ENCODE assay signal across 13 cellular contexts in the genomic region with DNA sequence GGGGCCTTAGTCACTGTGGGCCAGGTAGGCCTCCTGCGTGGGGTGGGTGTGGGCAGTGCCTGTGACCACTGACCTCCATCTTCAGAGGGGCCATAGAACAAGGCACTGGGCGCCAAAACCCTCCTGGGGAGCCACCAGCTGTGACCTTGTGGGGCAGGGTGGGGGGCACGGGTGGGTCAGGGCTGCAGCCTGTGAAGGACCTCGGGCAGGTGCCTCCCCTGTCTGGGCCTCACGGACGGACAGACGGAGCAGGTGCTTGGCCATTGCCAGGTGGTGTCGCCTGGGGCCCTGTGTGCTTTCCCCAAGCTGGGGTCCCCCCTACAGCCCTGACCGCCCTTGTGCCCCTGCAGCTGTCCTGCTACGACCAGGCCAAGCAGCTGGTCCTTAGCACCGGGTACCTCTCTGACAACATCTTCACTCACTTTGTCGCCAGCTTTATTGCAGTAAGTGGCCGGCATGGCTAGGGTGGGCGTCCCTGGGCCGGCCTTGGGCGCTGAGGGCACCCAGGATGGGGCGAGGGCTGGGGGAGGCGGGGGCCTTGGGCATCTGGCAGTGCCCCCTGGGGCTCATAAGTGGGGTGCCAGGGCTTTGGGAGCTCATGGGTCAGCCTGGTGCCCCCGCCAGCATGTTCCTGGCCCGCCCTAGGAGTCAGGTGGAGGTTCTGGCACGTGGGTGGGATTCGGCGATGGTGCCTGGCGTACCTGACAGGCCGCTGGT. TPM values are rescaled to one million over a fixed set of nuclear protein-coding genes. Genes with fewer than 3 reads are reported as not detected.
A peak's percentile ranks its signal among the peaks of the same experiment; 100 is the strongest.
DNase-seq lines count a peak whose midpoint lies in the region; ATAC-seq and TF ChIP-seq lines count a peak whose summit lies in the region.
"Had no signal": no experiment of that assay in that cellular context is flagged by ENCODE, and none has a peak within 500 bp of the region (broad histone marks: within the 10 kb centered on the region; RNA-seq: fewer than 3 reads in every experiment).

No MANE protein-coding gene starts in this region.

- DNase-seq in activated effector memory CD4-positive, alpha-beta T cell treated with anti-CD3 and anti-CD28 coated beads, Interleukin-2, amount 50 U/mL, for 16 hours = peak; percentile 64
- DNase-seq in activated effector memory CD4-positive, alpha-beta T cell treated with Interleukin-2 at 50 U/mL for 16 hours = no peak
- peak; percentile 88 for DNase-seq in chondrocyte (ENCODE audit: low spot score)
- DNase-seq in osteocyte (ENCODE audit: extremely low spot score, unreplicated experiment) = peak; percentile 83
- no peak for DNase-seq in foreskin melanocyte
- DNase-seq in central memory CD4-positive, alpha-beta T cell = no peak
- DNase-seq: AML-193, Caco-2, H9 had no signal

- H3K9me3 Mint-ChIP-seq in chondrocyte (ENCODE audit: low read depth) (no peaks in the 10 kb centered on the region), osteocyte (ENCODE audit: unreplicated experiment) (no peaks in the 10 kb centered on the region)
- H3K9me3 Mint-ChIP-seq: CD4-positive, alpha-beta T cell; H9; IgD-negative memory B cell had no signal

- H3K4me3 Mint-ChIP-seq in chondrocyte (ENCODE audit: unreplicated experiment) = no peak overlapping the region
- H3K4me3 Mint-ChIP-seq in osteocyte (ENCODE audit: unreplicated experiment) = no peak overlapping the region
- H3K4me3 Mint-ChIP-seq: CD4-positive, alpha-beta T cell; H9; IgD-negative memory B cell had no signal

- peaks cover 8% of the 10 kb centered on the region for H3K4me1 Mint-ChIP-seq in chondrocyte (ENCODE audit: low read depth)
- peaks cover 15% of the 10 kb centered on the region for H3K4me1 Mint-ChIP-seq in osteocyte (ENCODE audit: unreplicated experiment)

- ATAC-seq in HG03280 (IDR thresholded peaks at IDR 0.05; ENCODE audit: unreplicated experiment) = no peak
- ATAC-seq: A549 had no signal

- H3K27ac Mint-ChIP-seq in chondrocyte (ENCODE audit: unreplicated experiment) (no peak overlapping the region), osteocyte (ENCODE audit: unreplicated experiment) (no peak overlapping the region)
- H3K27ac Mint-ChIP-seq: CD4-positive, alpha-beta T cell; H9; IgD-negative memory B cell had no signal

- H3K27me3 Mint-ChIP-seq in chondrocyte (ENCODE audit: low read depth) = no peaks in the 10 kb centered on the region
- H3K27me3 Mint-ChIP-seq in osteocyte (ENCODE audit: unreplicated experiment) = no peaks in the 10 kb centered on the region
- H3K27me3 Mint-ChIP-seq: CD4-positive, alpha-beta T cell had no signal

- H3K36me3 Mint-ChIP-seq in chondrocyte (ENCODE audit: low read depth) = peaks cover 1% of the 10 kb centered on the region
- no peaks in the 10 kb centered on the region for H3K36me3 Mint-ChIP-seq in osteocyte (ENCODE audit: unreplicated experiment)
- H3K36me3 Mint-ChIP-seq: IgD-negative memory B cell had no signal

- TF ChIP-seq CTCF in chondrocyte (IDR thresholded peaks at IDR 0.05) (no peak), osteocyte (IDR thresholded peaks at IDR 0.05) (no peak)

RNA-seq across cellular contexts. Expression of a gene that starts 5.1 kb away (rescaled TPM):
- 5.6 to 8.5 TPM (median 5.7 TPM) in 3 replicates for total RNA-seq in chondrocyte
- 8.0 and 9.5 TPM in 2 replicates for total RNA-seq in osteocyte

RNA-seq across cellular contexts. Expression of a gene that starts 14.0 kb away (rescaled TPM):
- total RNA-seq in chondrocyte (38.7 to 48.6 TPM (median 41.8 TPM) in 3 replicates), osteocyte (47.9 and 51.1 TPM in 2 replicates)

RNA-seq across cellular contexts. Expression of a gene that starts 33.4 kb away (rescaled TPM):
- total RNA-seq in chondrocyte (87.4 to 93.1 TPM (median 89.6 TPM) in 3 replicates), osteocyte (111 and 117 TPM in 2 replicates)

RNA-seq across cellular contexts. Expression of a gene that starts 33.6 kb away (rescaled TPM):
- total RNA-seq in chondrocyte (29.5 to 32.6 TPM (median 32.5 TPM) in 3 replicates), osteocyte (41.7 and 46.3 TPM in 2 replicates)

RNA-seq across cellular contexts. Expression of a gene that starts 50.7 kb away (rescaled TPM):
- total RNA-seq in chondrocyte = 13.8 to 19.1 TPM (median 15.4 TPM) in 3 replicates
- 13.6 and 14.9 TPM in 2 replicates for total RNA-seq in osteocyte

Comparison
In these comparisons a context has a peak if more than half of its experiments do, and no peak if none do; other contexts are left out.
1. DNase-seq: peak in activated effector memory CD4-positive, alpha-beta T cell treated with anti-CD3 and anti-CD28 coated beads, Interleukin-2, amount 50 U/mL, for 16 hours (single experiment), chondrocyte (single experiment) and osteocyte (single experiment); none in activated effector memory CD4-positive, alpha-beta T cell treated with Interleukin-2 at 50 U/mL for 16 hours (single experiment), foreskin melanocyte (single experiment) and central memory CD4-positive, alpha-beta T cell (single experiment).